Comparison of ENCODE assay signal across 19 cellular contexts in genomic region chr9:129902735-129903134, GRCh38.
DNase-seq lines count a peak whose midpoint lies in the region; ATAC-seq lines count a peak whose summit lies in the region.
"Had no signal": no experiment of that assay in that cellular context is flagged by ENCODE, and none has a peak within 500 bp of the region (broad histone marks: within the 10 kb centered on the region; RNA-seq: fewer than 3 reads in every experiment).

No MANE protein-coding gene starts in this region.

- peak overlapping the region; percentile 67 to 77 for H3K27ac Mint-ChIP-seq in activated naive CD4-positive, alpha-beta T cell treated with anti-CD3 and anti-CD28 coated beads, Interleukin-2, amount 50 U/mL, for 72 hours
- peak overlapping the region; percentile 55 to 60 for H3K27ac Mint-ChIP-seq in effector memory CD8-positive, alpha-beta T cell

- H3K27ac ChIP-seq in thymus (ENCODE audit: low read depth), result peak overlapping the region; percentile 3
- H3K27ac ChIP-seq: gastrocnemius medialis, suprapubic skin had no signal

- WGBS in thymus, result 90% methylated on average over 8 of the region's 8 CpGs

- H3K4me3 ChIP-seq in thymus (ENCODE audit: low read length), result no peak overlapping the region
- H3K4me3 ChIP-seq: gastrocnemius medialis, suprapubic skin had no signal

- no peaks in the 10 kb centered on the region for H3K9me3 ChIP-seq in thymus (ENCODE audit: control insufficient read depth)
- H3K9me3 ChIP-seq: gastrocnemius medialis, suprapubic skin had no signal

- H3K27me3 ChIP-seq in thymus (ENCODE audit: control insufficient read depth, insufficient read depth), result no peaks in the 10 kb centered on the region
- H3K27me3 ChIP-seq: gastrocnemius medialis, suprapubic skin had no signal

- peaks cover 10 to 12% of the 10 kb centered on the region in 2 donors for H3K4me1 Mint-ChIP-seq in effector memory CD8-positive, alpha-beta T cell (ENCODE audit: low read depth in 2 of 2)
- H3K4me1 Mint-ChIP-seq: neural crest cell had no signal

- H3K27me3 Mint-ChIP-seq in effector memory CD8-positive, alpha-beta T cell, result no peaks in the 10 kb centered on the region

- no peak overlapping the region for H3K4me3 Mint-ChIP-seq in effector memory CD8-positive, alpha-beta T cell
- H3K4me3 Mint-ChIP-seq: neural crest cell had no signal

- peaks cover 6% of the 10 kb centered on the region for H3K4me1 ChIP-seq in thymus (ENCODE audit: control insufficient read depth, insufficient read depth, low read length)
- H3K4me1 ChIP-seq: gastrocnemius medialis, suprapubic skin had no signal

- no peak for ATAC-seq in activated naive CD4-positive, alpha-beta T cell treated with anti-CD3 and anti-CD28 coated beads, Interleukin-2, amount 50 U/mL, for 72 hours
- no peak for ATAC-seq in effector memory CD8-positive, alpha-beta T cell (replicated peaks)
- ATAC-seq in activated CD4-positive, CD25-positive, alpha-beta regulatory T cell treated with anti-CD3 and anti-CD28 coated beads, Interleukin-2, amount 50 U/mL, for 24 hours, result no peak
- ATAC-seq in HG02970 (IDR thresholded peaks at IDR 0.05; ENCODE audit: low FRiP score, unreplicated experiment) (no peak), HG03521 (IDR thresholded peaks at IDR 0.05; ENCODE audit: unreplicated experiment) (no peak)
- ATAC-seq: gastrocnemius medialis had no signal

- no peak for DNase-seq in activated naive CD4-positive, alpha-beta T cell treated with anti-CD3 and anti-CD28 coated beads, Interleukin-2, amount 50 U/mL, for 72 hours (ENCODE audit: low spot score in 2 of 2)
- no peak for DNase-seq in activated naive CD4-positive, alpha-beta T cell treated with Interleukin-2 at 50 U/mL for 16 hours
- DNase-seq in RPMI8226, result peak; percentile 53
- no peak for DNase-seq in effector memory CD8-positive, alpha-beta T cell
- DNase-seq: activated CD4-positive, alpha-beta T cell treated with anti-CD3 and anti-CD28 coated beads, Interleukin-2, amount 50 U/mL, for 48 hours; amniotic stem cell; COR-L47; gastrocnemius medialis; midbrain; NCI-H1092 treated with DMSO at 0.1 percent for 48 hours; NCI-H2081 treated with DMSO at 0.1 percent for 48 hours; NCI-H510A treated with DMSO at 0.1 percent for 48 hours; stimulated activated CD4-positive, alpha-beta T cell treated with anti-CD3 and anti-CD28 coated beads, Interleukin-4, amount 100 ng/mL, for 24 hours had no signal

- H3K9me3 Mint-ChIP-seq in activated naive CD4-positive, alpha-beta T cell treated with anti-CD3 and anti-CD28 coated beads, Interleukin-2, amount 50 U/mL, for 72 hours, result no peaks in the 10 kb centered on the region
- H3K9me3 Mint-ChIP-seq in effector memory CD8-positive, alpha-beta T cell, result no peaks in the 10 kb centered on the region
- H3K9me3 Mint-ChIP-seq: neural crest cell had no signal

- H3K36me3 ChIP-seq in thymus (ENCODE audit: control insufficient read depth, insufficient read depth), result peaks cover 75% of the 10 kb centered on the region

- peaks cover 28 to 92% of the 10 kb centered on the region in 2 donors for H3K36me3 Mint-ChIP-seq in activated naive CD4-positive, alpha-beta T cell treated with anti-CD3 and anti-CD28 coated beads, Interleukin-2, amount 50 U/mL, for 72 hours
- H3K36me3 Mint-ChIP-seq in effector memory CD8-positive, alpha-beta T cell (ENCODE audit: insufficient read depth), result peaks cover 90% of the 10 kb centered on the region
